In the genomic region with DNA sequence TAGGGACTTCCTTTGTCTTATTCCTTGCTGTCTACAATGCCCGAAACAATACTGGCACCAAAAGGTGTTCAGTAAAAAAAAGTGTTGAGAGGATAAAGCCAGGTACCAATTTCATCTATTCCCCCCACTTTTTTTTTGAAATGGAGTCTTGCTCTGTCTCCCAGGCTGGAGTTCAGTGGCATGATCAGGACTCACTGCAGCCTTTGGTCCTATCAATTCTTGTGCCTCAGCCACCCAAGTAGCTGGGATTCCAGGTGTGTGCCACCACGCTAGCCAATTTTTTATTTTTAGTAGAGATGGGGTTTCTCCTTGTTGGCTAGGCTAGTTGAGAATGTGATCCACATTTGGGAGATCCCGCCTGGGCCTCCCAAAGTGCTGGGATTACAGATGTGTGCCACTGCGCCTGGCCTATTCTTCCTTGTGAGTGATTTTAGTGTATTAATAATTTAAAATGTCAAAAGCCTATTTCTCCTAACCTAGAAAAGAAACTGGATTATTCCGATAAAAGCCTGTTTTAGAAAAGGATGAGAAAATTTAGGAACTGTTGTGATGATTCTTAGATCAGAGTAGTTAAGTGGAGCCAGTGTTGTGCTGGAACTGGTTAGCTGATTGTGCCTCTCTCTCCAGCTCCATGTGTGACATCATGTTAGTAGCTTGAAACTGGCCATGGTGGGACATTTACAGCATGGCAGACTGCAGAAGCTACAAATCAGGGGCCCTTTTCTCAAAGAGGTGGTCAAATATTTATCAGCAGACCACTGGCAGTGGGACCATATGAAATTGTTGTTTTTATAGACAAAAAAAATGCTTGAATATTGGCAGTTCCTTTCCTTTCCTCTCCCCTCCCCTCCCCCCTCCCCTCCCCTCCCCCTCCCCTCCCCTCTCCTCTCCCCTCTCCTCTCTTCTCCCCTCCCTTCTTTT, we compare ENCODE assay signal across 2 cellular contexts.
A peak's percentile ranks its signal among the peaks of the same experiment; 100 is the strongest.
TF ChIP-seq lines count a peak whose summit lies in the region.

No MANE protein-coding gene starts in this region.

TF ChIP-seq in HEK293, 187 proteins besides CTCF, POLR2A, EP300 and RAD21:
- TF ChIP-seq, protein P1, sequence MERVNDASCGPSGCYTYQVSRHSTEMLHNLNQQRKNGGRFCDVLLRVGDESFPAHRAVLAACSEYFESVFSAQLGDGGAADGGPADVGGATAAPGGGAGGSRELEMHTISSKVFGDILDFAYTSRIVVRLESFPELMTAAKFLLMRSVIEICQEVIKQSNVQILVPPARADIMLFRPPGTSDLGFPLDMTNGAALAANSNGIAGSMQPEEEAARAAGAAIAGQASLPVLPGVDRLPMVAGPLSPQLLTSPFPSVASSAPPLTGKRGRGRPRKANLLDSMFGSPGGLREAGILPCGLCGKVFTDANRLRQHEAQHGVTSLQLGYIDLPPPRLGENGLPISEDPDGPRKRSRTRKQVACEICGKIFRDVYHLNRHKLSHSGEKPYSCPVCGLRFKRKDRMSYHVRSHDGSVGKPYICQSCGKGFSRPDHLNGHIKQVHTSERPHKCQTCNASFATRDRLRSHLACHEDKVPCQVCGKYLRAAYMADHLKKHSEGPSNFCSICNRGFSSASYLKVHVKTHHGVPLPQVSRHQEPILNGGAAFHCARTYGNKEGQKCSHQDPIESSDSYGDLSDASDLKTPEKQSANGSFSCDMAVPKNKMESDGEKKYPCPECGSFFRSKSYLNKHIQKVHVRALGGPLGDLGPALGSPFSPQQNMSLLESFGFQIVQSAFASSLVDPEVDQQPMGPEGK (tag by site-specific recombination; IDR thresholded peaks at IDR 0.05), result peak; percentile 47; the same call in 1 of the 2 replicates
- TF ChIP-seq ZNF600 (tag by site-specific recombination; IDR thresholded peaks at IDR 0.05) (peak; percentile 69), ZNF76 (tag by site-specific recombination; IDR thresholded peaks at IDR 0.05; ENCODE audit: borderline replicate concordance, low read depth) (no peak)

TF ChIP-seq in WTC11, 78 proteins besides CTCF, POLR2A, EP300 and RAD21 (continued from another document):
- TF ChIP-seq JAZF1 (CRISPR knock-in tag; IDR thresholded peaks at IDR 0.05), result no peak
- TF ChIP-seq, protein P2, sequence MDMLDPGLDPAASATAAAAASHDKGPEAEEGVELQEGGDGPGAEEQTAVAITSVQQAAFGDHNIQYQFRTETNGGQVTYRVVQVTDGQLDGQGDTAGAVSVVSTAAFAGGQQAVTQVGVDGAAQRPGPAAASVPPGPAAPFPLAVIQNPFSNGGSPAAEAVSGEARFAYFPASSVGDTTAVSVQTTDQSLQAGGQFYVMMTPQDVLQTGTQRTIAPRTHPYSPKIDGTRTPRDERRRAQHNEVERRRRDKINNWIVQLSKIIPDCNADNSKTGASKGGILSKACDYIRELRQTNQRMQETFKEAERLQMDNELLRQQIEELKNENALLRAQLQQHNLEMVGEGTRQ (CRISPR knock-in tag; IDR thresholded peaks at IDR 0.05), result no peak
- no peak for TF ChIP-seq NR3C1 (CRISPR knock-in tag; conservative IDR thresholded peaks at IDR 0.05; ENCODE audit: low read depth)
- TF ChIP-seq GRHL2 (CRISPR knock-in tag; IDR thresholded peaks at IDR 0.05; ENCODE audit: insufficient replicate concordance, severe bottlenecking), result no peak
- no peak for TF ChIP-seq NFYB (CRISPR knock-in tag; conservative IDR thresholded peaks at IDR 0.05; ENCODE audit: low read depth)
